Comparison of ENCODE assay signal across 8 cellular contexts in the genomic region with DNA sequence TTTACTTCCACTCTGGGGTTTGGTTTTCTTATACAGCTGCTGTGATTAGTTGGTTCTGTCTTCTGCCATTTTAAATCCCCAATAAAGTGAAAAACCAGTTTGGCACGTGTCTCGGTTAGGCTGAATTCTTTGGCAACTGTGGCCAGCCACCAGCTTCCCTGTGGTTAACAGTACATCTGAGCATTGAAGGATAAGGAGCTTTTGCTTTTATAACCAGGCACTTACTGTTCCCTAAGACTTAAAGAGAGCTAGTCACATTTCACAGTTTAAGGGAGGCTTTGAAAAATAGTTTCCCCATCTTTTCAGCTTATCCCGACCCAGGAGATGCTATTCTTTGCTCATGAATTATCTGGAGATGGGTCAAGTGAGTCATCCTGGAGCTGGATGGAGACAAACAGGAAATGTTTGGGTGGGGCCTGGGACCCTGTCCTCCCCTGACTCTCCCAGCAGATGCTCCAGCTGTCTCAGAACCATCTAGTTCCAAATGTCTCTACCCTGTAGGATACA. TPM values are rescaled to one million over a fixed set of nuclear protein-coding genes. Genes with fewer than 3 reads are reported as not detected.
DNase-seq lines count a peak whose midpoint lies in the region; ATAC-seq, FAIRE-seq and TF ChIP-seq lines count a peak whose summit lies in the region.

No MANE protein-coding gene starts in this region.

- intact Hi-C loops in kidney (cut with DNase I): no loop called here

- H3K4me3 ChIP-seq in kidney (ENCODE audit: low read length in 2 of 2) (no peak overlapping the region), WERI-Rb-1 (ENCODE audit: low read depth, low read length) (no peak overlapping the region)

- H3K4me1 ChIP-seq in kidney (ENCODE audit: control insufficient read depth in 1 of 2, insufficient read depth in 1 of 2, low read depth in 1 of 2, low read length in 2 of 2): peaks cover 11 to 12% of the 10 kb centered on the region in 2 donors

- peaks cover 62% of the 10 kb centered on the region for H3K4me1 Mint-ChIP-seq in HFFc6 (ENCODE audit: low read depth)
- H3K4me1 Mint-ChIP-seq in brain: peaks cover 36% of the 10 kb centered on the region

- FAIRE-seq in kidney (lab: Jason Lieb, UNC): no peak

- H3K27me3 ChIP-seq in WERI-Rb-1 (ENCODE audit: insufficient read depth, low read depth, severe bottlenecking): no peaks in the 10 kb centered on the region

- H3K9me3 ChIP-seq in kidney (ENCODE audit: control insufficient read depth in 1 of 2, low read length in 2 of 2) (no peaks in the 10 kb centered on the region), WERI-Rb-1 (ENCODE audit: severe bottlenecking) (no peaks in the 10 kb centered on the region)

- no peaks in the 10 kb centered on the region for H3K9me3 Mint-ChIP-seq in HFFc6
- H3K9me3 Mint-ChIP-seq in brain: no peaks in the 10 kb centered on the region

- no peak for ATAC-seq in GM19328 (IDR thresholded peaks at IDR 0.05; ENCODE audit: unreplicated experiment)

- peaks cover 54 to 87% of the 10 kb centered on the region in 2 donors for H3K36me3 ChIP-seq in kidney (ENCODE audit: control insufficient read depth in 1 of 2, insufficient read depth in 2 of 2, low read length in 2 of 2)
- peaks cover 97% of the 10 kb centered on the region for H3K36me3 ChIP-seq in WERI-Rb-1

- TF ChIP-seq CTCF in HFFc6 (IDR thresholded peaks at IDR 0.05): no peak
- no peak for TF ChIP-seq CTCF in brain (conservative IDR thresholded peaks at IDR 0.05)
- TF ChIP-seq CTCF in kidney (IDR thresholded peaks at IDR 0.05; ENCODE audit: borderline replicate concordance, extremely low read depth, insufficient read depth): no peak
- no peak for TF ChIP-seq CTCF in WERI-Rb-1 (IDR thresholded peaks at IDR 0.05; ENCODE audit: low read depth, low read length)

- H3K27ac ChIP-seq in kidney (ENCODE audit: low read depth in 2 of 2, low read length in 2 of 2): peak overlapping the region; percentile 66 to 75
- no peak overlapping the region for H3K27ac ChIP-seq in WERI-Rb-1

- H3K27me3 Mint-ChIP-seq in HFFc6 (ENCODE audit: insufficient read depth) (peaks cover 6% of the 10 kb centered on the region), brain (no peaks in the 10 kb centered on the region)

- peak overlapping the region; percentile 85 for H3K27ac Mint-ChIP-seq in HFFc6
- peak overlapping the region; percentile 77 to 96 (median 92) for H3K27ac Mint-ChIP-seq in brain

- peak overlapping the region in 1 of 2 donors; percentile 48 for H3K9ac ChIP-seq in kidney (ENCODE audit: low read length in 2 of 2)

- DNase-seq in HFFc6 (peak; percentile 66), kidney (no peak), stromal cell of bone marrow (ENCODE audit: low read depth) (peak; percentile 62), WERI-Rb-1 (no peak), NCI-H2227 treated with DMSO at 0.1 percent for 48 hours (lab: John Stamatoyannopoulos, UW) (no peak), NCI-H1092 treated with DMSO at 0.1 percent for 48 hours (lab: John Stamatoyannopoulos, UW) (no peak)

- H3K4me3 Mint-ChIP-seq in HFFc6 (peak overlapping the region; percentile 63), brain (peak overlapping the region in 1 of 5 experiments; percentile 44)

- H3K36me3 Mint-ChIP-seq in HFFc6 (ENCODE audit: low read depth): peaks cover 77% of the 10 kb centered on the region
- peaks cover 93% of the 10 kb centered on the region for H3K36me3 Mint-ChIP-seq in brain

RNA-seq across cellular contexts. Expression of gene EML6, which starts 57.3 kb away (rescaled TPM):
- total RNA-seq in HFFc6 (2021; fragmentation: NEBNext Ultra II Directional; extraction: Animal tissue kit (Norgen Biotek cat#: 25700)): under 1 TPM; 0.05 to 0.37 (median 0.25) TPM
- 0.58 TPM for polyA plus RNA-seq in brain (ENCODE audit: insufficient read depth, low read depth, low replicate concordance)
- 3.1 TPM for total RNA-seq in kidney
- polyA plus RNA-seq in kidney (ENCODE audit: insufficient read depth, low read depth, low replicate concordance): 1.7 TPM

Comparison
In these comparisons a context has a peak if more than half of its experiments do, and no peak if none do; other contexts are left out.
1. DNase-seq: peak in HFFc6 (single experiment) and stromal cell of bone marrow (single experiment); none in kidney (single experiment), WERI-Rb-1 (single experiment), NCI-H2227 treated with DMSO at 0.1 percent for 48 hours (single experiment) and NCI-H1092 treated with DMSO at 0.1 percent for 48 hours (single experiment).